ENCODE assay signal across 23 cellular contexts in the genomic region with DNA sequence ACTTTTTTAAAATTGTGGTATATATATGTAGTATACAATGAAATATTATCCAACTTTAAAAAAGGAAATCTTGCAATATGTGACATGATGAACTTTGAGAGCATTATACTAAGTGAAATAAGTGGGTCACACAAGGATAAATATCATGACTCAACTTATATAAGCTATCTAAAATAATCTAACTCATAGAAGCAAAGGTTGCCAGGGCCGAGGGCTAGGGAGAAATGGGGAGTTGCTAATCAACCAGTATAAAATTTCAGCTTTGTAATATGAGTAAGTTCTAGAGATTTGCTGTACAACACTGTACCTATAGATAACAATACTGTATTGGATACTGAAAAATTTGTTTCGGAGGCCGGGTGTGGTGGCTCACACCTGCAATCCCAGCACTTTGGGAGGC.
"Had no signal": no experiment of that assay in that cellular context is flagged by ENCODE, and none has a peak within 500 bp of the region (broad histone marks: within the 10 kb centered on the region; RNA-seq: fewer than 3 reads in every experiment).

No MANE protein-coding gene starts in this region.

- DNase-seq: cortex of kidney; effector CD4-positive, alpha-beta T cell; foreskin fibroblast; gastrocnemius medialis; head of caudate nucleus; kidney; nucleus accumbens; psoas muscle; right cardiac atrium; sigmoid colon; spleen; stimulated activated CD4-positive, alpha-beta T cell treated with anti-CD3 and anti-CD28 coated beads, Interleukin-4, amount 100 ng/mL, for 4 hours; transverse colon; uterus had no signal

- H3K27ac ChIP-seq: gastrocnemius medialis, neural progenitor cell, psoas muscle, sigmoid colon, spleen, thoracic aorta, transverse colon, upper lobe of right lung, uterus had no signal

- H3K4me3 ChIP-seq: gastrocnemius medialis, lung, neural progenitor cell, psoas muscle, sigmoid colon, spleen, thoracic aorta, transverse colon, upper lobe of right lung, uterus had no signal

- ATAC-seq: gastrocnemius medialis; left lobe of liver; psoas muscle; right cardiac atrium; stimulated activated memory B cell treated with anti-CD40 and anti-IgM and Interleukin-4, amounts not matched to agents 10 μg/mL and 1 μg/mL and 100 μg/mL, for 72 hours had no signal

- H3K27me3 ChIP-seq: gastrocnemius medialis, neural progenitor cell, sigmoid colon, spleen, transverse colon, upper lobe of right lung, uterus had no signal

- H3K27ac Mint-ChIP-seq: memory B cell; nephron; neural progenitor cell; stimulated activated memory B cell treated with anti-CD40 and anti-IgM and Interleukin-4, amounts not matched to agents 10 μg/mL and 1 μg/mL and 100 μg/mL, for 72 hours; stimulated activated naive CD8-positive, alpha-beta T cell treated with anti-CD3 and anti-CD28 coated beads, Interleukin-15, Interleukin-2, amounts not matched to agents 100 ng/mL and 50 ng/mL, for 24 hours had no signal

- H3K27me3 Mint-ChIP-seq: memory B cell; stimulated activated memory B cell treated with anti-CD40 and anti-IgM and Interleukin-4, amounts not matched to agents 10 μg/mL and 1 μg/mL and 100 μg/mL, for 72 hours; stimulated activated naive CD8-positive, alpha-beta T cell treated with anti-CD3 and anti-CD28 coated beads, Interleukin-15, Interleukin-2, amounts not matched to agents 100 ng/mL and 50 ng/mL, for 24 hours had no signal

- H3K4me3 Mint-ChIP-seq: memory B cell; nephron; neural progenitor cell; stimulated activated memory B cell treated with anti-CD40 and anti-IgM and Interleukin-4, amounts not matched to agents 10 μg/mL and 1 μg/mL and 100 μg/mL, for 72 hours; stimulated activated naive CD8-positive, alpha-beta T cell treated with anti-CD3 and anti-CD28 coated beads, Interleukin-15, Interleukin-2, amounts not matched to agents 100 ng/mL and 50 ng/mL, for 24 hours had no signal

- H3K36me3 ChIP-seq: gastrocnemius medialis, neural progenitor cell, sigmoid colon, thoracic aorta, transverse colon, upper lobe of right lung, uterus had no signal

- H3K9me3 ChIP-seq: gastrocnemius medialis, psoas muscle, sigmoid colon, spleen, thoracic aorta, transverse colon, upper lobe of right lung, uterus had no signal

- H3K4me1 ChIP-seq: neural progenitor cell, uterus had no signal

- H3K36me3 Mint-ChIP-seq: neural progenitor cell had no signal
